Comparison of ENCODE assay signal across 24 cellular contexts in genomic region chr10:63283093-63283492, GRCh38.
"Had no signal": no experiment of that assay in that cellular context is flagged by ENCODE, and none has a peak within 500 bp of the region (broad histone marks: within the 10 kb centered on the region; RNA-seq: fewer than 3 reads in every experiment).

No MANE protein-coding gene starts in this region.

- H3K27me3 Mint-ChIP-seq: activated CD4-positive, alpha-beta T cell treated with anti-CD3 and anti-CD28 coated beads for 36 hours; activated CD4-positive, alpha-beta T cell treated with anti-CD3 and anti-CD28 coated beads, Interleukin-2, amount 10 ng/mL, durations not matched to agents 7 days and 5 days; activated T-cell treated with anti-CD3 and anti-CD28 coated beads, Interleukin-2, amount 50 U/mL, for 24 hours had no signal

- DNase-seq: activated CD4-positive, alpha-beta T cell treated with anti-CD3 and anti-CD28 coated beads for 36 hours; activated CD4-positive, alpha-beta T cell treated with anti-CD3 and anti-CD28 coated beads, Interleukin-2, amount 10 ng/mL, durations not matched to agents 7 days and 5 days; activated CD4-positive, alpha-beta T cell treated with anti-CD3 and anti-CD28 coated beads, Interleukin-2, amount 50 U/mL, for 48 hours; activated CD8-positive, alpha-beta T cell treated with anti-CD3 and anti-CD28 coated beads, Interleukin-2, amount 10 ng/mL, durations not matched to agents 7 days and 5 days; activated gamma-delta T cell treated with Interleukin-2 at 50 U/mL for 16 hours; activated naive CD4-positive, alpha-beta T cell treated with anti-CD3 and anti-CD28 coated beads for 36 hours; activated T-cell treated with anti-CD3 and anti-CD28 coated beads, Interleukin-2, amount 50 U/mL, for 24 hours; adrenal gland; body of pancreas; Kasumi-1; MG63; NCI-H1048; NCI-H1436 treated with DMSO at 0.1 percent for 48 hours; NCI-H1694 treated with DMSO at 0.1 percent for 48 hours; NCI-H2029; NCI-H345; NCI-H524 treated with DMSO at 0.1 percent for 48 hours; NK-92 treated with Interleukin-12 subunit alpha and Interleukin-12 subunit beta, amount 100 ng/mL, for 24 hours; Right ventricle myocardium superior had no signal

- H3K4me3 Mint-ChIP-seq: activated CD4-positive, alpha-beta T cell treated with anti-CD3 and anti-CD28 coated beads for 36 hours; activated CD4-positive, alpha-beta T cell treated with anti-CD3 and anti-CD28 coated beads, Interleukin-2, amount 10 ng/mL, durations not matched to agents 7 days and 5 days; activated CD8-positive, alpha-beta T cell treated with anti-CD3 and anti-CD28 coated beads, Interleukin-2, amount 10 ng/mL, durations not matched to agents 7 days and 5 days; activated naive CD4-positive, alpha-beta T cell treated with anti-CD3 and anti-CD28 coated beads for 36 hours; activated T-cell treated with anti-CD3 and anti-CD28 coated beads, Interleukin-2, amount 50 U/mL, for 24 hours; T-helper 2 cell treated with Interferon-gamma antibody and Interleukin-4, amounts not matched to agents 5 μg/mL and 100 μg/mL, for 36 hours; WTC11 had no signal

- H3K36me3 Mint-ChIP-seq: WTC11 had no signal

- ATAC-seq: activated CD4-positive, alpha-beta T cell treated with anti-CD3 and anti-CD28 coated beads for 36 hours; activated CD4-positive, CD25-positive, alpha-beta regulatory T cell treated with anti-CD3 and anti-CD28 coated beads, Interleukin-2, amount 50 U/mL, for 24 hours; activated CD8-positive, alpha-beta T cell treated with anti-CD3 and anti-CD28 coated beads, Interleukin-2, amount 10 ng/mL, durations not matched to agents 7 days and 5 days; activated naive CD4-positive, alpha-beta T cell treated with anti-CD3 and anti-CD28 coated beads, Interleukin-2, amount 50 U/mL, for 72 hours; body of pancreas; WTC11 had no signal

- H3K27ac Mint-ChIP-seq: activated CD4-positive, alpha-beta T cell treated with anti-CD3 and anti-CD28 coated beads for 36 hours; activated CD4-positive, alpha-beta T cell treated with anti-CD3 and anti-CD28 coated beads, Interleukin-2, amount 10 ng/mL, durations not matched to agents 7 days and 5 days; activated CD8-positive, alpha-beta T cell treated with anti-CD3 and anti-CD28 coated beads, Interleukin-2, amount 10 ng/mL, durations not matched to agents 7 days and 5 days; activated naive CD4-positive, alpha-beta T cell treated with anti-CD3 and anti-CD28 coated beads for 36 hours; activated naive CD4-positive, alpha-beta T cell treated with anti-CD3 and anti-CD28 coated beads, Interleukin-2, amount 50 U/mL, for 72 hours; activated T-cell treated with anti-CD3 and anti-CD28 coated beads, Interleukin-2, amount 50 U/mL, for 24 hours; activated T-helper 2 cell treated with anti-CD3 and anti-CD28 coated beads, Interferon-gamma antibody, Interleukin-2, Interleukin-4, amounts not matched to agents 10 μg/mL and 5 μg/mL and 100 μg/mL, durations not matched to agents 14 hours and 24 hours and 36 hours; T-helper 2 cell treated with Interferon-gamma antibody and Interleukin-4, amounts not matched to agents 5 μg/mL and 100 μg/mL, for 36 hours; WTC11 had no signal

- H3K9me3 Mint-ChIP-seq: activated CD4-positive, alpha-beta T cell treated with anti-CD3 and anti-CD28 coated beads, Interleukin-2, amount 10 ng/mL, durations not matched to agents 7 days and 5 days; activated naive CD4-positive, alpha-beta T cell treated with anti-CD3 and anti-CD28 coated beads for 36 hours; activated T-cell treated with anti-CD3 and anti-CD28 coated beads, Interleukin-2, amount 50 U/mL, for 24 hours; activated T-helper 2 cell treated with anti-CD3 and anti-CD28 coated beads, Interferon-gamma antibody, Interleukin-2, Interleukin-4, amounts not matched to agents 10 μg/mL and 5 μg/mL and 100 μg/mL, durations not matched to agents 14 hours and 24 hours and 36 hours; T-helper 2 cell treated with Interferon-gamma antibody and Interleukin-4, amounts not matched to agents 5 μg/mL and 100 μg/mL, for 36 hours; WTC11 had no signal
